In genomic region chr3:177339220-177339703, GRCh38 we compare ENCODE assay signal across 8 cellular contexts.
DNase-seq lines count a peak whose midpoint lies in the region; ATAC-seq and TF ChIP-seq lines count a peak whose summit lies in the region.
"Not testable (repeated sequence)": the region's sequence is repeated elsewhere in the genome, so short reads cannot be mapped to it uniquely, and the experiment has no call there.

No MANE protein-coding gene starts in this region.

- H3F3A ChIP-seq in Loucy (ENCODE audit: low read depth): not testable (repeated sequence)

- not testable (repeated sequence) for DNase-seq in activated naive CD4-positive, alpha-beta T cell treated with anti-CD3 and anti-CD28 coated beads, Interleukin-2, amount 50 U/mL, for 72 hours (ENCODE audit: low spot score in 2 of 2); immature natural killer cell; osteocyte (ENCODE audit: extremely low spot score, unreplicated experiment)

- H3K9me2 ChIP-seq in Loucy (replicated peaks; ENCODE audit: low read depth, low read length): not testable (repeated sequence)

- H3K4me3 Mint-ChIP-seq in T-helper 1 cell treated with Interleukin-12 subunit alpha and Interleukin-12 subunit beta and Interleukin-4 antibody, amounts not matched to agents 30 μg/mL and 1 μg/mL, for 36 hours; osteocyte (ENCODE audit: unreplicated experiment): not testable (repeated sequence)
- peak overlapping the region in 2 of 5 donors; percentile 2 to 38 for H3K4me3 Mint-ChIP-seq in immature natural killer cell

- TF ChIP-seq CTCF in Loucy (conservative IDR thresholded peaks at IDR 0.05; ENCODE audit: low read length); osteocyte (IDR thresholded peaks at IDR 0.05): not testable (repeated sequence)

- not testable (repeated sequence) for H3K79me2 ChIP-seq in ACC112 (ENCODE audit: control insufficient read depth, insufficient read depth, low read length, unreplicated experiment); Loucy (ENCODE audit: insufficient read depth, low read length)

- peaks cover 46% of the 10 kb centered on the region for H3K4me1 ChIP-seq in ACC112 (ENCODE audit: control insufficient read depth, insufficient read depth, low read length, unreplicated experiment)
- peaks cover 77% of the 10 kb centered on the region for H3K4me1 ChIP-seq in Loucy (ENCODE audit: insufficient read depth, low read length, poor library complexity, severe bottlenecking)

- peak overlapping the region; percentile 43 for H3K4me2 ChIP-seq in Loucy (ENCODE audit: low read depth, low read length, poor library complexity, severe bottlenecking)

- peak overlapping the region; percentile 98 for H3K27ac ChIP-seq in ACC112 (ENCODE audit: low read depth, low read length)

- peaks cover 14% of the 10 kb centered on the region for H3K27me3 Mint-ChIP-seq in T-helper 1 cell treated with Interleukin-12 subunit alpha and Interleukin-12 subunit beta and Interleukin-4 antibody, amounts not matched to agents 30 μg/mL and 1 μg/mL, for 36 hours (ENCODE audit: low read depth)
- H3K27me3 Mint-ChIP-seq in immature natural killer cell (ENCODE audit: low read depth in 3 of 3); osteocyte (ENCODE audit: unreplicated experiment): not testable (repeated sequence)

- not testable (repeated sequence) for H3K27me3 ChIP-seq in ACC112 (ENCODE audit: insufficient read depth, low read length); Loucy (ENCODE audit: insufficient read depth, low read length, poor library complexity, severe bottlenecking)

- not testable (repeated sequence) for H3K4me3 ChIP-seq in ACC112 (ENCODE audit: low read depth, low read length)
- peak overlapping the region; percentile 33 for H3K4me3 ChIP-seq in Loucy (ENCODE audit: low read length, poor library complexity, severe bottlenecking)

- H3K9me3 ChIP-seq in Loucy (ENCODE audit: insufficient read depth, low read depth, low read length): not testable (repeated sequence)

- not testable (repeated sequence) for H3K9me3 Mint-ChIP-seq in T-helper 1 cell treated with Interleukin-12 subunit alpha and Interleukin-12 subunit beta and Interleukin-4 antibody, amounts not matched to agents 30 μg/mL and 1 μg/mL, for 36 hours; activated naive CD4-positive, alpha-beta T cell treated with anti-CD3 and anti-CD28 coated beads, Interleukin-2, amount 50 U/mL, for 72 hours; immature natural killer cell; osteocyte (ENCODE audit: unreplicated experiment)

- not testable (repeated sequence) for H3K36me3 Mint-ChIP-seq in T-helper 1 cell treated with Interleukin-12 subunit alpha and Interleukin-12 subunit beta and Interleukin-4 antibody, amounts not matched to agents 30 μg/mL and 1 μg/mL, for 36 hours (ENCODE audit: low read depth); activated naive CD4-positive, alpha-beta T cell treated with anti-CD3 and anti-CD28 coated beads, Interleukin-2, amount 50 U/mL, for 72 hours; immature natural killer cell; osteocyte (ENCODE audit: unreplicated experiment)

- peak overlapping the region; percentile 37 for H3K27ac Mint-ChIP-seq in T-helper 1 cell treated with Interleukin-12 subunit alpha and Interleukin-12 subunit beta and Interleukin-4 antibody, amounts not matched to agents 30 μg/mL and 1 μg/mL, for 36 hours
- H3K27ac Mint-ChIP-seq in activated naive CD4-positive, alpha-beta T cell treated with anti-CD3 and anti-CD28 coated beads, Interleukin-2, amount 50 U/mL, for 72 hours: peak overlapping the region; percentile 53 to 77
- H3K27ac Mint-ChIP-seq in immature natural killer cell: peak overlapping the region in 4 of 6 donors; percentile 14 to 64 (median 40)
- H3K27ac Mint-ChIP-seq in osteocyte (ENCODE audit: unreplicated experiment): peak overlapping the region; percentile 83

- peak; percentile 9 for ATAC-seq in GM18907 (IDR thresholded peaks at IDR 0.05; ENCODE audit: unreplicated experiment)
- ATAC-seq in HG02973 (IDR thresholded peaks at IDR 0.05; ENCODE audit: unreplicated experiment): peak; percentile 13
- not testable (repeated sequence) for ATAC-seq in activated naive CD4-positive, alpha-beta T cell treated with anti-CD3 and anti-CD28 coated beads, Interleukin-2, amount 50 U/mL, for 72 hours

- peak overlapping the region; percentile 22 for H3K9ac ChIP-seq in Loucy (ENCODE audit: low read depth, low read length, poor library complexity, severe bottlenecking)

- H3K36me3 ChIP-seq in ACC112 (ENCODE audit: insufficient read depth, low read length); Loucy (ENCODE audit: insufficient read depth, low read length): not testable (repeated sequence)

- peaks cover 32% of the 10 kb centered on the region for H3K4me1 Mint-ChIP-seq in T-helper 1 cell treated with Interleukin-12 subunit alpha and Interleukin-12 subunit beta and Interleukin-4 antibody, amounts not matched to agents 30 μg/mL and 1 μg/mL, for 36 hours (ENCODE audit: low read depth)
- H3K4me1 Mint-ChIP-seq in immature natural killer cell (peaks cover 33 to 38% of the 10 kb centered on the region in 2 donors), osteocyte (ENCODE audit: unreplicated experiment) (peaks cover 90% of the 10 kb centered on the region)

- not testable (repeated sequence) for H2AFZ ChIP-seq in ACC112 (ENCODE audit: low read length, unreplicated experiment); Loucy (ENCODE audit: low read length)

- not testable (repeated sequence) for H4K20me1 ChIP-seq in Loucy (ENCODE audit: insufficient read depth, low read length, poor library complexity, severe bottlenecking)
